In genomic region chr1:200180821-200181220, GRCh38 we compare ENCODE assay signal across 1 cellular context.
TF ChIP-seq lines count a peak whose summit lies in the region.

No MANE protein-coding gene starts in this region.

TF ChIP-seq in K562, 482 proteins besides CTCF, POLR2A, EP300 and RAD21 (continued from another document):
- TF ChIP-seq AFF1 (IDR thresholded peaks at IDR 0.05; ENCODE audit: low read depth in 1 of 2, partially characterized antibody in 2 of 2) (no peak), IRF9 (tag; IDR thresholded peaks at IDR 0.05) (no peak), HINFP (tag; conservative IDR thresholded peaks at IDR 0.05; ENCODE audit: low read depth) (no peak), MYNN (IDR thresholded peaks at IDR 0.05) (no peak), MYNN (CRISPR knock-in tag; IDR thresholded peaks at IDR 0.05) (no peak)
